In the genomic region with DNA sequence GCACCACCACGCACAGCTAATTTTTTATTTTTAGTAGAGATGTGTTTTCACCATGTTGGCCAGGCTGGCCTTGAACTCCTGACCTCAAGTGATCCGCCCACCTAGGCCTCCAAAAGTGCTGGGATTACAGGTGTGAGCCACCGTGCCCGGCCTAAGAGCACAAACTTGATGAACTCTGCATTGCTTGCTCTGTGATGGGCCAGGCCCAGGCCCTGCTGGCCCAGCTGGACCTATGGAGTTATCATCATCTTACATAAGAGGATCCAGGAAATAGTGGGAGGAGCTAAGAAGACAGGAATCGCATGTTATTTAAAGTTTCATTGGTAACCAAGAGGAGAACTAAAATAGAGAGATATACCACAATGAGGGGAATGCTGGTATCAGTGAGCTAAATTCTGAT, we compare ENCODE assay signal across 1 cellular context.
TF ChIP-seq lines count a peak whose summit lies in the region.

No MANE protein-coding gene starts in this region.

TF ChIP-seq in HepG2, 621 proteins besides CTCF, POLR2A, EP300 and RAD21 (continued from another document):
- TF ChIP-seq, protein P1, sequence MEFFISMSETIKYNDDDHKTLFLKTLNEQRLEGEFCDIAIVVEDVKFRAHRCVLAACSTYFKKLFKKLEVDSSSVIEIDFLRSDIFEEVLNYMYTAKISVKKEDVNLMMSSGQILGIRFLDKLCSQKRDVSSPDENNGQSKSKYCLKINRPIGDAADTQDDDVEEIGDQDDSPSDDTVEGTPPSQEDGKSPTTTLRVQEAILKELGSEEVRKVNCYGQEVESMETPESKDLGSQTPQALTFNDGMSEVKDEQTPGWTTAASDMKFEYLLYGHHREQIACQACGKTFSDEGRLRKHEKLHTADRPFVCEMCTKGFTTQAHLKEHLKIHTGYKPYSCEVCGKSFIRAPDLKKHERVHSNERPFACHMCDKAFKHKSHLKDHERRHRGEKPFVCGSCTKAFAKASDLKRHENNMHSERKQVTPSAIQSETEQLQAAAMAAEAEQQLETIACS (CRISPR knock-in tag; IDR thresholded peaks at IDR 0.05): no peak
- peak; percentile 23; the same call in 1 of the 2 replicates for TF ChIP-seq SP5 (CRISPR knock-in tag; IDR thresholded peaks at IDR 0.05; ENCODE audit: borderline replicate concordance, low read depth)
- TF ChIP-seq, protein P2, sequence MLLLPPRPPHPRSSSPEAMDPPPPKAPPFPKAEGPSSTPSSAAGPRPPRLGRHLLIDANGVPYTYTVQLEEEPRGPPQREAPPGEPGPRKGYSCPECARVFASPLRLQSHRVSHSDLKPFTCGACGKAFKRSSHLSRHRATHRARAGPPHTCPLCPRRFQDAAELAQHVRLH (CRISPR knock-in tag; IDR thresholded peaks at IDR 0.05; ENCODE audit: borderline replicate concordance, low read depth): no peak
- TF ChIP-seq, protein P3, sequence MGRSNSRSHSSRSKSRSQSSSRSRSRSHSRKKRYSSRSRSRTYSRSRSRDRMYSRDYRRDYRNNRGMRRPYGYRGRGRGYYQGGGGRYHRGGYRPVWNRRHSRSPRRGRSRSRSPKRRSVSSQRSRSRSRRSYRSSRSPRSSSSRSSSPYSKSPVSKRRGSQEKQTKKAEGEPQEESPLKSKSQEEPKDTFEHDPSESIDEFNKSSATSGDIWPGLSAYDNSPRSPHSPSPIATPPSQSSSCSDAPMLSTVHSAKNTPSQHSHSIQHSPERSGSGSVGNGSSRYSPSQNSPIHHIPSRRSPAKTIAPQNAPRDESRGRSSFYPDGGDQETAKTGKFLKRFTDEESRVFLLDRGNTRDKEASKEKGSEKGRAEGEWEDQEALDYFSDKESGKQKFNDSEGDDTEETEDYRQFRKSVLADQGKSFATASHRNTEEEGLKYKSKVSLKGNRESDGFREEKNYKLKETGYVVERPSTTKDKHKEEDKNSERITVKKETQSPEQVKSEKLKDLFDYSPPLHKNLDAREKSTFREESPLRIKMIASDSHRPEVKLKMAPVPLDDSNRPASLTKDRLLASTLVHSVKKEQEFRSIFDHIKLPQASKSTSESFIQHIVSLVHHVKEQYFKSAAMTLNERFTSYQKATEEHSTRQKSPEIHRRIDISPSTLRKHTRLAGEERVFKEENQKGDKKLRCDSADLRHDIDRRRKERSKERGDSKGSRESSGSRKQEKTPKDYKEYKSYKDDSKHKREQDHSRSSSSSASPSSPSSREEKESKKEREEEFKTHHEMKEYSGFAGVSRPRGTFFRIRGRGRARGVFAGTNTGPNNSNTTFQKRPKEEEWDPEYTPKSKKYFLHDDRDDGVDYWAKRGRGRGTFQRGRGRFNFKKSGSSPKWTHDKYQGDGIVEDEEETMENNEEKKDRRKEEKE (IDR thresholded peaks at IDR 0.05): no peak
